In genomic region chr1:39668894-39669293, GRCh38 we compare ENCODE assay signal across 22 cellular contexts. TPM values are rescaled to one million over a fixed set of nuclear protein-coding genes. Genes with fewer than 3 reads are reported as not detected.
"Had no signal": no experiment of that assay in that cellular context is flagged by ENCODE, and none has a peak within 500 bp of the region (broad histone marks: within the 10 kb centered on the region; RNA-seq: fewer than 3 reads in every experiment).

No MANE protein-coding gene starts in this region.

- H3K4me2 ChIP-seq: KMS-11 had no signal

- H3K9me3 ChIP-seq: SJCRH30 had no signal

- H3K36me3 Mint-ChIP-seq: IgD-negative memory B cell had no signal

- H3K36me3 ChIP-seq: SJCRH30 had no signal

- H3K9ac ChIP-seq: KMS-11 had no signal

- H3K27ac ChIP-seq: HL-60, KMS-11, RWPE1, SJCRH30 had no signal

- H3K27ac Mint-ChIP-seq: IgD-negative memory B cell had no signal

- DNase-seq: Kasumi-1, MM.1S, NCI-H1092 treated with DMSO at 0.1 percent for 48 hours, NCI-H1436, NCI-H187, NCI-H2029, NCI-H2081 treated with DMSO at 0.1 percent for 48 hours, NCI-H2171 treated with DMSO at 0.1 percent for 48 hours, NCI-H345, NCI-H446 treated with DMSO at 0.1 percent for 48 hours, NCI-H524, NCI-H526 treated with DMSO at 0.1 percent for 48 hours, NCI-H774, SHP77 treated with DMSO at 0.1 percent for 48 hours, SJCRH30 had no signal

- H3K4me3 Mint-ChIP-seq: IgD-negative memory B cell had no signal

- H3K4me1 ChIP-seq: SJCRH30 had no signal

- H3K4me3 ChIP-seq: K562, SJCRH30 had no signal

- H3K9me3 Mint-ChIP-seq: IgD-negative memory B cell had no signal

- ATAC-seq: K562, SK-N-SH treated with all-trans-retinoic acid at 6 μM for 48 hours had no signal

RNA-seq across cellular contexts. Expression of gene NT5C1A, which starts 3.0 kb away (rescaled TPM):
- total RNA-seq: K562, M059J had no signal
- polyA plus RNA-seq: IgD-negative memory B cell, K562 had no signal

RNA-seq across cellular contexts. Expression of gene HEYL, which starts 29.5 kb away (rescaled TPM):
- polyA plus RNA-seq: IgD-negative memory B cell had no signal
